ENCODE assay signal across 11 cellular contexts in genomic region chr19:35474104-35474503, GRCh38. TPM values are rescaled to one million over a fixed set of nuclear protein-coding genes. Genes with fewer than 3 reads are reported as not detected.
"Had no signal": no experiment of that assay in that cellular context is flagged by ENCODE, and none has a peak within 500 bp of the region (broad histone marks: within the 10 kb centered on the region; RNA-seq: fewer than 3 reads in every experiment).

No MANE protein-coding gene starts in this region.

- FAIRE-seq: H54, HTR-8/SVneo had no signal

- H3K4me3 ChIP-seq: GM23248 had no signal

- H3K9me3 Mint-ChIP-seq: H9, HFFc6 had no signal

- H3K27ac Mint-ChIP-seq: H9, HFFc6 had no signal

- H3K4me2 ChIP-seq: KMS-11 had no signal

- H3K9ac ChIP-seq: GM23248, KMS-11 had no signal

- H2AFZ ChIP-seq: GM23248 had no signal

- DNase-seq: GM23248, GOT3, H9, HCEC 1CT, HFFc6, IMR-90, KBM-7 had no signal

- H3K27ac ChIP-seq: GM23248, KMS-11 had no signal

- H3K4me3 Mint-ChIP-seq: H9, HFFc6 had no signal

RNA-seq across cellular contexts. Expression of gene KRTDAP, which starts 16.2 kb away (rescaled TPM):
- total RNA-seq: GM23248, HFFc6, HT-29, IMR-90 had no signal
- polyA plus RNA-seq: GM23248, IMR-90 had no signal

RNA-seq across cellular contexts. Expression of gene FFAR2, which starts 26.0 kb away (rescaled TPM):
- total RNA-seq: GM23248, H9, HFFc6, IMR-90 had no signal
- polyA plus RNA-seq: GM23248, IMR-90 had no signal

RNA-seq across cellular contexts. Expression of gene SBSN, which starts 54.0 kb away (rescaled TPM):
- total RNA-seq: HT-29 had no signal

RNA-seq across cellular contexts. Expression of gene GAPDHS, which starts 59.2 kb away (rescaled TPM):
- total RNA-seq: GM23248, H9, HFFc6, HT-29, IMR-90 had no signal
- polyA plus RNA-seq: GM23248, IMR-90 had no signal
